8 cellular contexts compared by ENCODE assay signal in the genomic region with DNA sequence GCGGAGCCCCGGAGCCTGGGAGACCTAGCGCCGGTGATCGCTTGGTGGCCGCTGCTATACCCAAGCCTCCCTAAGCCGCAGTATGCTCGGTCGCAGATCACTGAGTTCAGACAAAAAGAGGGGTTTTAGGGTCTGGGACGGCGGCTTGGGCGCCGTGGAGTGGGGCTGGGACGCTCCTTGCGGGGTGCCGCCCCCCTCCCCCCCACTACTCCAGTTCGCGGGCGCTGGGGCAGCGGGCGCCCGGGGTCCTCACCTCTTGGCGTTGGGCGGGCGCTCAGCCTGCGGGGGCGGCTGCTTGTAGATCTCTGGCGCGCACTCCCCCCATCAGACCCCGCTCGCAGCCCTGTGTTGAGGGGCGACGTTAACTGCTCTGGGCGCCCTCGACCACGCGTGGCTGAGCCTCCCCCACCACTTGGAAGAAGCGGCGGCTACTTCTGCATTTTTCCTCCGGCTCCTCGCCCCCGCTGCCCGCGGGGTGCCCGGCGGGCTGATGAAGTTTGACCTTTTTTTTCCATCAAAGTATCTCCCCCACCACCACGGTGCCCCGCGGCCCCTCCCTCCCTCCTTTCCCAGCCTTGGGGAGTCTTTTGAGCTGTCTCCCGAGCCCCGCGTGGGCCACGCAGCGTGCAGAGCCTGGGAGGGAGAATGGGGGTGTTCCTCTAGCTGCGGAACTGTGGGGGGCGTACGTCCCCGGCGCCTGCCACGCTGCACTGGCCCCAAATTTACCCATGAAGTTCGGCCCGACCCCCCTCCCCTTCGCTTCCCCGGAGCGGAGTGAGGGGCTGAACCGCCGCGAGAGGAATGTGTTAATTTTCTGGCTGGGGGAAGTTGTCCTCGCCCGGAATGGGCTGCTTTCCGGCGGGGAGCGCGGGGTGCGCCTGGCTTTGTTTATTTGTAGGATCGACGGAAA. TPM values are rescaled to one million over a fixed set of nuclear protein-coding genes. Genes with fewer than 3 reads are reported as not detected.
DNase-seq lines count a peak whose midpoint lies in the region; ATAC-seq and TF ChIP-seq lines count a peak whose summit lies in the region.

No MANE protein-coding gene starts in this region.

- H3K4me1 ChIP-seq in parathyroid adenoma: peaks cover 41% of the 10 kb centered on the region

- peak overlapping the region; percentile 98 for H3K4me3 Mint-ChIP-seq in activated B cell treated with CpG ODN at 0.5 μM for 24 hours

- H3K27me3 ChIP-seq in parathyroid adenoma (ENCODE audit: control insufficient read depth, insufficient read depth, low read length): no peaks in the 10 kb centered on the region

- H3K36me3 Mint-ChIP-seq in activated B cell treated with CpG ODN at 0.5 μM for 24 hours (ENCODE audit: low read depth): peaks cover 13% of the 10 kb centered on the region

- peak overlapping the region; percentile 69 for H2AFZ ChIP-seq in parathyroid adenoma

- H3K27ac ChIP-seq in parathyroid adenoma: peak overlapping the region; percentile 92

- H3K79me2 ChIP-seq in parathyroid adenoma: peaks cover 32% of the 10 kb centered on the region

- H3K9me3 ChIP-seq in parathyroid adenoma (ENCODE audit: control insufficient read depth, low read length): no peaks in the 10 kb centered on the region

- peak overlapping the region; percentile 93 for H3K4me2 ChIP-seq in parathyroid adenoma (ENCODE audit: low read length)

- peak overlapping the region; percentile 80 for H3K4me3 ChIP-seq in parathyroid adenoma (ENCODE audit: low read depth, low read length)

- peak overlapping the region; percentile 61 for H3K9ac ChIP-seq in parathyroid adenoma

- H3K9me3 Mint-ChIP-seq in activated B cell treated with CpG ODN at 0.5 μM for 24 hours: no peaks in the 10 kb centered on the region

- H3K27me3 Mint-ChIP-seq in activated B cell treated with CpG ODN at 0.5 μM for 24 hours: no peaks in the 10 kb centered on the region

- DNase-seq in AML-193 (lab: John Stamatoyannopoulos, UW) (peak; percentile 31 to 46), HEK293T (ENCODE audit: extremely low spot score) (peak; percentile 43), activated B cell treated with CpG ODN at 0.5 μM for 24 hours (peak; percentile 61), head of caudate nucleus (peak in 35 of 42 donors; percentile 58 to 85 (median 71)), GM19238 (ENCODE audit: insufficient read length, low spot score) (no peak), NCI-H128 (lab: John Stamatoyannopoulos, UW; ENCODE audit: unreplicated experiment) (no peak), GOT3 (lab: John Stamatoyannopoulos, UW) (no peak)

- TF ChIP-seq CTCF in activated B cell treated with CpG ODN at 0.5 μM for 24 hours (IDR thresholded peaks at IDR 0.05) (no peak), parathyroid adenoma (IDR thresholded peaks at IDR 0.05) (no peak)

- CTCF ChIA-PET in HEK293T (lab: Yijun Ruan, JAX) (interaction anchor here (0.9 to 1.6 kb wide), 2 partner anchors 16 to 62 kb away, joined by 3 to 8 read pairs; no protein-coding TSS in a partner anchor), activated B cell treated with CpG ODN at 0.5 μM for 24 hours (lab: Charles Lee) (interaction anchor here (1.4 to 9.8 kb wide), 8 partner anchors 11 to 116 kb away, joined by 3 to 169 read pairs (median 14); no protein-coding TSS in a partner anchor)

- POLR2A ChIA-PET in HEK293T (lab: Yijun Ruan, JAX) (interaction anchor here (0.6 kb wide), 1 partner anchor 12 kb away, joined by 3 read pairs; no protein-coding TSS in a partner anchor), activated B cell treated with CpG ODN at 0.5 μM for 24 hours (lab: Charles Lee) (interaction anchor here (0.5 to 16.5 kb wide), 14 partner anchors 13 to 375 kb away, joined by 3 to 772 read pairs (median 10); no protein-coding TSS in a partner anchor)

- peaks cover 74% of the 10 kb centered on the region for H3K4me1 Mint-ChIP-seq in activated B cell treated with CpG ODN at 0.5 μM for 24 hours

- peak; percentile 9 for ATAC-seq in activated B cell treated with CpG ODN at 0.5 μM for 24 hours (ENCODE audit: low read depth)

- H3K36me3 ChIP-seq in parathyroid adenoma (ENCODE audit: control insufficient read depth, insufficient read depth, low read length): no peaks in the 10 kb centered on the region

- H3K27ac Mint-ChIP-seq in activated B cell treated with CpG ODN at 0.5 μM for 24 hours: peak overlapping the region; percentile 94

- intact Hi-C loops in activated B cell treated with CpG ODN at 0.5 μM for 24 hours (cut with micrococcal nuclease) (loop anchor here (1.0 to 2.0 kb wide), 3 partner anchors 21 to 116 kb away; no protein-coding TSS in a partner anchor), head of caudate nucleus (cut with DNase I) (loop anchor here (2.0 to 5.0 kb wide), 2 partner anchors 15 to 38 kb away; no protein-coding TSS in a partner anchor)

TF ChIP-seq in HEK293T, 16 proteins besides CTCF, POLR2A, EP300 and RAD21:
- TF ChIP-seq SP1 (IDR thresholded peaks at IDR 0.05): no peak
- no peak for TF ChIP-seq FOXM1 (IDR thresholded peaks at IDR 0.05; ENCODE audit: borderline replicate concordance)
- no peak for TF ChIP-seq NFRKB (IDR thresholded peaks at IDR 0.05)
- no peak for TF ChIP-seq ZNF384 (IDR thresholded peaks at IDR 0.05)
- TF ChIP-seq, protein P1, sequence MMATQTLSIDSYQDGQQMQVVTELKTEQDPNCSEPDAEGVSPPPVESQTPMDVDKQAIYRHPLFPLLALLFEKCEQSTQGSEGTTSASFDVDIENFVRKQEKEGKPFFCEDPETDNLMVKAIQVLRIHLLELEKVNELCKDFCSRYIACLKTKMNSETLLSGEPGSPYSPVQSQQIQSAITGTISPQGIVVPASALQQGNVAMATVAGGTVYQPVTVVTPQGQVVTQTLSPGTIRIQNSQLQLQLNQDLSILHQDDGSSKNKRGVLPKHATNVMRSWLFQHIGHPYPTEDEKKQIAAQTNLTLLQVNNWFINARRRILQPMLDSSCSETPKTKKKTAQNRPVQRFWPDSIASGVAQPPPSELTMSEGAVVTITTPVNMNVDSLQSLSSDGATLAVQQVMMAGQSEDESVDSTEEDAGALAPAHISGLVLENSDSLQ (IDR thresholded peaks at IDR 0.05): no peak
- no peak for TF ChIP-seq TARDBP (IDR thresholded peaks at IDR 0.05)
- TF ChIP-seq SUZ12 (IDR thresholded peaks at IDR 0.05): no peak
- no peak for TF ChIP-seq ARNT (IDR thresholded peaks at IDR 0.05)
- TF ChIP-seq HDGF (IDR thresholded peaks at IDR 0.05; ENCODE audit: borderline replicate concordance): no peak
- TF ChIP-seq CTBP1 (IDR thresholded peaks at IDR 0.05; ENCODE audit: borderline replicate concordance): no peak
- TF ChIP-seq LEF1 (IDR thresholded peaks at IDR 0.05; ENCODE audit: borderline replicate concordance): no peak
- TF ChIP-seq FOXA1 (IDR thresholded peaks at IDR 0.05): no peak
- TF ChIP-seq ELF4 (IDR thresholded peaks at IDR 0.05): no peak
- no peak for TF ChIP-seq L3MBTL2 (conservative IDR thresholded peaks at IDR 0.05)
- no peak for TF ChIP-seq FOXK2 (IDR thresholded peaks at IDR 0.05)
- TF ChIP-seq BHLHE40 (IDR thresholded peaks at IDR 0.05; ENCODE audit: borderline replicate concordance): no peak

RNA-seq across cellular contexts. Expression of a gene that starts 1.2 kb away (rescaled TPM):
- total RNA-seq in activated B cell treated with CpG ODN at 0.5 μM for 24 hours: 94.9 and 115 TPM in 2 replicates

Comparison
In these comparisons a context has a peak if more than half of its experiments do, and no peak if none do; other contexts are left out.
1. DNase-seq: peak in AML-193 (2 of 2), HEK293T (single experiment), activated B cell treated with CpG ODN at 0.5 μM for 24 hours (single experiment) and head of caudate nucleus (35 of 42); none in GM19238 (single experiment), NCI-H128 (single experiment) and GOT3 (single experiment).